In genomic region chr9:128390150-128390812, GRCh38 we compare ENCODE assay signal across 13 cellular contexts.
"Had no signal": no experiment of that assay in that cellular context is flagged by ENCODE, and none has a peak within 500 bp of the region (broad histone marks: within the 10 kb centered on the region; RNA-seq: fewer than 3 reads in every experiment).

No MANE protein-coding gene starts in this region.

- H3K9me3 Mint-ChIP-seq: activated naive CD8-positive, alpha-beta T cell treated with anti-CD3 and anti-CD28 coated beads, Interleukin-2, amount 10 ng/mL, durations not matched to agents 7 days and 5 days; stimulated activated naive CD8-positive, alpha-beta T cell treated with anti-CD3 and anti-CD28 coated beads, Interleukin-15, amount 100 ng/mL, for 72 hours had no signal

- DNase-seq: activated CD4-positive, alpha-beta T cell treated with anti-CD3 and anti-CD28 coated beads for 36 hours; activated CD8-positive, alpha-beta memory T cell treated with anti-CD3 and anti-CD28 coated beads, Interleukin-2, amount 50 U/mL, for 48 hours; activated CD8-positive, alpha-beta T cell treated with anti-CD3 and anti-CD28 coated beads, Interleukin-2, amount 10 ng/mL, durations not matched to agents 7 days and 5 days; activated naive CD8-positive, alpha-beta T cell treated with anti-CD3 and anti-CD28 coated beads, Interleukin-2, amount 10 ng/mL, durations not matched to agents 7 days and 5 days; foreskin melanocyte; heart left ventricle; mesendoderm; stimulated activated CD4-positive, alpha-beta T cell treated with anti-CD3 and anti-CD28 coated beads, Interleukin-4, amount 100 ng/mL, for 4 hours; stimulated activated naive CD8-positive, alpha-beta T cell treated with anti-CD3 and anti-CD28 coated beads, Interleukin-15, amount 100 ng/mL, for 72 hours; T-helper 9 cell had no signal

- H3K4me1 ChIP-seq: ascending aorta, right atrium auricular region had no signal

- ATAC-seq: activated CD4-positive, alpha-beta T cell treated with anti-CD3 and anti-CD28 coated beads for 36 hours; activated CD8-positive, alpha-beta T cell treated with anti-CD3 and anti-CD28 coated beads, Interleukin-2, amount 10 ng/mL, durations not matched to agents 7 days and 5 days; stimulated activated naive CD8-positive, alpha-beta T cell treated with anti-CD3 and anti-CD28 coated beads, Interleukin-15, amount 100 ng/mL, for 72 hours had no signal

- H3K9me3 ChIP-seq: ascending aorta, heart left ventricle, right atrium auricular region had no signal

- H3K36me3 Mint-ChIP-seq: activated naive CD8-positive, alpha-beta T cell treated with anti-CD3 and anti-CD28 coated beads, Interleukin-2, amount 10 ng/mL, durations not matched to agents 7 days and 5 days had no signal

- H3K4me3 Mint-ChIP-seq: activated CD4-positive, alpha-beta T cell treated with anti-CD3 and anti-CD28 coated beads for 36 hours; activated CD8-positive, alpha-beta T cell treated with anti-CD3 and anti-CD28 coated beads, Interleukin-2, amount 10 ng/mL, durations not matched to agents 7 days and 5 days; activated naive CD8-positive, alpha-beta T cell treated with anti-CD3 and anti-CD28 coated beads, Interleukin-2, amount 10 ng/mL, durations not matched to agents 7 days and 5 days; stimulated activated naive CD8-positive, alpha-beta T cell treated with anti-CD3 and anti-CD28 coated beads, Interleukin-15, amount 100 ng/mL, for 72 hours had no signal

- H3K4me1 Mint-ChIP-seq: activated CD4-positive, alpha-beta T cell treated with anti-CD3 and anti-CD28 coated beads for 36 hours; activated naive CD8-positive, alpha-beta T cell treated with anti-CD3 and anti-CD28 coated beads, Interleukin-2, amount 10 ng/mL, durations not matched to agents 7 days and 5 days; stimulated activated naive CD8-positive, alpha-beta T cell treated with anti-CD3 and anti-CD28 coated beads, Interleukin-15, amount 100 ng/mL, for 72 hours had no signal

- H3K4me3 ChIP-seq: ascending aorta, heart left ventricle, right atrium auricular region, skin epidermis had no signal

- H3K27me3 ChIP-seq: ascending aorta had no signal

- H3K27me3 Mint-ChIP-seq: activated CD4-positive, alpha-beta T cell treated with anti-CD3 and anti-CD28 coated beads for 36 hours; activated naive CD8-positive, alpha-beta T cell treated with anti-CD3 and anti-CD28 coated beads, Interleukin-2, amount 10 ng/mL, durations not matched to agents 7 days and 5 days; stimulated activated naive CD8-positive, alpha-beta T cell treated with anti-CD3 and anti-CD28 coated beads, Interleukin-15, amount 100 ng/mL, for 72 hours had no signal

- H3K27ac ChIP-seq: ascending aorta, heart left ventricle, right atrium auricular region, skin epidermis had no signal

- H3K27ac Mint-ChIP-seq: activated CD4-positive, alpha-beta T cell treated with anti-CD3 and anti-CD28 coated beads for 36 hours; activated CD8-positive, alpha-beta T cell treated with anti-CD3 and anti-CD28 coated beads, Interleukin-2, amount 10 ng/mL, durations not matched to agents 7 days and 5 days; activated naive CD8-positive, alpha-beta T cell treated with anti-CD3 and anti-CD28 coated beads, Interleukin-2, amount 10 ng/mL, durations not matched to agents 7 days and 5 days; stimulated activated naive CD8-positive, alpha-beta T cell treated with anti-CD3 and anti-CD28 coated beads, Interleukin-15, amount 100 ng/mL, for 72 hours had no signal
